In genomic region chr18:48902023-48902855, GRCh38 we compare ENCODE assay signal across 8 cellular contexts. TPM values are rescaled to one million over a fixed set of nuclear protein-coding genes. Genes with fewer than 3 reads are reported as not detected.
DNase-seq lines count a peak whose midpoint lies in the region; ATAC-seq lines count a peak whose summit lies in the region.

No MANE protein-coding gene starts in this region.

- peaks cover 3 to 5% of the 10 kb centered on the region in 2 donors for H3K4me1 ChIP-seq in aorta (ENCODE audit: control insufficient read depth in 1 of 2, insufficient read depth in 2 of 2, low read length in 2 of 2)

- no peaks in the 10 kb centered on the region for H3K27me3 ChIP-seq in aorta (ENCODE audit: control insufficient read depth in 1 of 2, insufficient read depth in 2 of 2, low read length in 1 of 2)

- H3K9me3 Mint-ChIP-seq in activated CD4-positive, alpha-beta T cell treated with anti-CD3 and anti-CD28 coated beads, Interleukin-2, amount 10 ng/mL, durations not matched to agents 7 days and 5 days = peaks cover 19% of the 10 kb centered on the region

- H3K4me3 Mint-ChIP-seq in activated CD4-positive, alpha-beta T cell treated with anti-CD3 and anti-CD28 coated beads, Interleukin-2, amount 10 ng/mL, durations not matched to agents 7 days and 5 days = no peak overlapping the region

- WGBS in aorta, 2 donors = 11 to 12% methylated on average over 26 to 27 of the region's 27 CpGs

- POLR2A ChIA-PET in activated CD4-positive, alpha-beta T cell treated with anti-CD3 and anti-CD28 coated beads, Interleukin-2, amount 10 ng/mL, durations not matched to agents 7 days and 5 days (lab: Charles Lee) = no interaction called here

- intact Hi-C loops in aorta (cut with DNase I) = loop anchor here in 1 of 2 donors (1.0 to 5.0 kb wide), 2 partner anchors 29 to 35 kb away; no protein-coding TSS in a partner anchor

- no peaks in the 10 kb centered on the region for H3K36me3 ChIP-seq in aorta (ENCODE audit: control insufficient read depth in 1 of 2, insufficient read depth in 2 of 2, low read length in 1 of 2)

- no peak overlapping the region for H3K4me3 ChIP-seq in aorta (ENCODE audit: low read length in 2 of 2)

- peak; percentile 93 for ATAC-seq in aorta (ENCODE audit: low FRiP score)

- H3K27ac ChIP-seq in aorta (ENCODE audit: low read depth in 1 of 2, low read length in 2 of 2) = peak overlapping the region; percentile 80 to 84

- H3K4me1 Mint-ChIP-seq in activated CD4-positive, alpha-beta T cell treated with anti-CD3 and anti-CD28 coated beads, Interleukin-2, amount 10 ng/mL, durations not matched to agents 7 days and 5 days = peaks cover 9% of the 10 kb centered on the region

- DNase-seq in GM03348 (ENCODE audit: low spot score) (peak; percentile 95), NCI-H345 treated with DMSO at 0.1 percent for 48 hours (lab: John Stamatoyannopoulos, UW; ENCODE audit: unreplicated experiment) (peak; percentile 76), dermis blood vessel endothelial cell (peak; percentile 96), midbrain (lab: John Stamatoyannopoulos, UW) (peak; percentile 27), aorta (peak; percentile 98)
- DNase-seq in stimulated activated CD4-positive, alpha-beta T cell treated with anti-CD3 and anti-CD28 coated beads, Interleukin-1b, Interleukin-23, amount 100 ng/mL, for 48 hours = no peak
- no peak for DNase-seq in activated CD4-positive, alpha-beta T cell treated with anti-CD3 and anti-CD28 coated beads, Interleukin-2, amount 10 ng/mL, durations not matched to agents 7 days and 5 days
- no peak for DNase-seq in activated CD8-positive, alpha-beta memory T cell treated with anti-CD3 and anti-CD28 coated beads, Interleukin-2, amount 50 U/mL, for 4 hours

- peaks cover 12% of the 10 kb centered on the region for H3K36me3 Mint-ChIP-seq in activated CD4-positive, alpha-beta T cell treated with anti-CD3 and anti-CD28 coated beads, Interleukin-2, amount 10 ng/mL, durations not matched to agents 7 days and 5 days (ENCODE audit: low read depth)

- H3K27me3 Mint-ChIP-seq in activated CD4-positive, alpha-beta T cell treated with anti-CD3 and anti-CD28 coated beads, Interleukin-2, amount 10 ng/mL, durations not matched to agents 7 days and 5 days = peaks cover 13% of the 10 kb centered on the region

- CTCF ChIA-PET in activated CD4-positive, alpha-beta T cell treated with anti-CD3 and anti-CD28 coated beads, Interleukin-2, amount 10 ng/mL, durations not matched to agents 7 days and 5 days (lab: Charles Lee) = interaction anchor here (0.6 to 1.3 kb wide), 2 partner anchors 18 to 55 kb away, joined by 3 read pairs; no protein-coding TSS in a partner anchor

- H3K9me3 ChIP-seq in aorta (ENCODE audit: control insufficient read depth, low read length) = no peaks in the 10 kb centered on the region

- H3K27ac Mint-ChIP-seq in activated CD4-positive, alpha-beta T cell treated with anti-CD3 and anti-CD28 coated beads, Interleukin-2, amount 10 ng/mL, durations not matched to agents 7 days and 5 days = no peak overlapping the region

RNA-seq across cellular contexts. Expression of gene SMAD7, which starts 48.5 kb away (rescaled TPM):
- total RNA-seq in dermis blood vessel endothelial cell (6.2 and 9.0 TPM in 2 replicates), aorta (10 to 100 TPM; 55.4 to 98.8 TPM)
- 10 to 100 TPM; 27.3 to 32.9 TPM for polyA plus RNA-seq in aorta
- 10 to 100 TPM; 19.5 to 21.7 TPM for total RNA-seq in activated CD4-positive, alpha-beta T cell treated with anti-CD3 and anti-CD28 coated beads, Interleukin-2, amount 10 ng/mL, durations not matched to agents 7 days and 5 days

Comparison
In these comparisons a context has a peak if more than half of its experiments do, and no peak if none do; other contexts are left out.
1. DNase-seq: peak in GM03348 (single experiment), NCI-H345 treated with DMSO at 0.1 percent for 48 hours (single experiment), dermis blood vessel endothelial cell (single experiment), midbrain (single experiment) and aorta (2 of 2); none in stimulated activated CD4-positive, alpha-beta T cell treated with anti-CD3 and anti-CD28 coated beads, Interleukin-1b, Interleukin-23, amount 100 ng/mL, for 48 hours (single experiment), activated CD4-positive, alpha-beta T cell treated with anti-CD3 and anti-CD28 coated beads, Interleukin-2, amount 10 ng/mL, durations not matched to agents 7 days and 5 days (single experiment) and activated CD8-positive, alpha-beta memory T cell treated with anti-CD3 and anti-CD28 coated beads, Interleukin-2, amount 50 U/mL, for 4 hours (single experiment).